In genomic region chr19:33194884-33195710, GRCh38 we compare ENCODE assay signal across 8 cellular contexts. TPM values are rescaled to one million over a fixed set of nuclear protein-coding genes. Genes with fewer than 3 reads are reported as not detected.
DNase-seq lines count a peak whose midpoint lies in the region; ATAC-seq and TF ChIP-seq lines count a peak whose summit lies in the region.

No MANE protein-coding gene starts in this region.

- H3K9ac ChIP-seq in ES-I3 (ENCODE audit: low read depth, low read length) (peak overlapping the region; percentile 67), neuronal stem cell (ENCODE audit: low read depth, low read length, poor library complexity) (peak overlapping the region; percentile 68)

- peak overlapping the region; percentile 49 for H2AK5ac ChIP-seq in neuronal stem cell (ENCODE audit: low read depth, low read length)

- no peak overlapping the region for H2BK12ac ChIP-seq in neuronal stem cell (ENCODE audit: low read length)

- H3K79me1 ChIP-seq in neuronal stem cell (ENCODE audit: low read depth, low read length) = peaks cover 3% of the 10 kb centered on the region

- H2BK120ac ChIP-seq in neuronal stem cell (ENCODE audit: low read depth, low read length) = no peak overlapping the region

- H2AFZ ChIP-seq in neuronal stem cell (ENCODE audit: low read length) = peak overlapping the region; percentile 92

- peak overlapping the region; percentile 67 for H2BK15ac ChIP-seq in neuronal stem cell (ENCODE audit: low read length)

- no peak for TF ChIP-seq CTCF in fibroblast of mammary gland (conservative IDR thresholded peaks at IDR 0.05; ENCODE audit: control insufficient read depth, insufficient read depth, low read depth, low read length)

- H3K9me3 ChIP-seq in ES-I3 (ENCODE audit: control insufficient read depth, insufficient read depth, low read length) (no peaks in the 10 kb centered on the region), neuronal stem cell (replicated peaks in 1 of 2; ENCODE audit: control insufficient read depth in 2 of 2, insufficient read depth in 1 of 2, low read depth in 1 of 2, low read length in 2 of 2) (no peaks in the 10 kb centered on the region)

- DNase-seq in fibroblast of mammary gland (ENCODE audit: low read depth) (peak; percentile 62), neuronal stem cell (ENCODE audit: low spot score) (no peak), SKM-1 (lab: John Stamatoyannopoulos, UW; ENCODE audit: unreplicated experiment) (no peak), GM19240 (ENCODE audit: insufficient read length, low spot score) (no peak)

- H3K23ac ChIP-seq in neuronal stem cell (ENCODE audit: low read depth, low read length, poor library complexity) = peak overlapping the region; percentile 44

- H3K27me3 ChIP-seq in neuronal stem cell (ENCODE audit: control insufficient read depth in 3 of 3, insufficient read depth in 3 of 3, low read depth in 1 of 3, low read length in 3 of 3) = peaks cover 0 to 3% (median 0%) of the 10 kb centered on the region in 3 experiments

- ATAC-seq in GM21381 (IDR thresholded peaks at IDR 0.05; ENCODE audit: unreplicated experiment) (no peak), GM19035 (IDR thresholded peaks at IDR 0.05; ENCODE audit: unreplicated experiment) (no peak)

- H3K4me2 ChIP-seq in neuronal stem cell (ENCODE audit: insufficient read depth, low read length, poor library complexity, severe bottlenecking) = peak overlapping the region; percentile 89

- no CpG with 5 or more reads among the region's 50 CpGs for WGBS in neuronal stem cell (ENCODE audit: extremely low coverage in 2 of 2, insufficient read length in 2 of 2, insufficient replicate concordance in 1 of 2), 2 donors

- no peak overlapping the region for H2BK5ac ChIP-seq in neuronal stem cell (ENCODE audit: low read length)

- H3K14ac ChIP-seq in neuronal stem cell (ENCODE audit: low read length) = peak overlapping the region; percentile 21

- no peak overlapping the region for H4K91ac ChIP-seq in neuronal stem cell (ENCODE audit: low read depth, low read length, poor library complexity)

- H3K4me3 ChIP-seq in fibroblast of mammary gland (ENCODE audit: control insufficient read depth, low read depth, low read length) = peak overlapping the region; percentile 55
- H3K4me3 ChIP-seq in neuronal stem cell (ENCODE audit: low read length in 2 of 2) = peak overlapping the region; percentile 72 to 90

- H3K27ac ChIP-seq in neuronal stem cell (replicated peaks; ENCODE audit: low read length) = no peak overlapping the region

- no peak overlapping the region for H4K8ac ChIP-seq in neuronal stem cell (ENCODE audit: low read depth, low read length)

- no peak overlapping the region for H3K4ac ChIP-seq in neuronal stem cell (ENCODE audit: low read length)

- H3K4me1 ChIP-seq in ES-I3 (ENCODE audit: insufficient read depth, low read length) (no peaks in the 10 kb centered on the region), neuronal stem cell (ENCODE audit: control insufficient read depth in 2 of 2, insufficient read depth in 1 of 2, low read depth in 1 of 2, low read length in 2 of 2) (peaks cover 3 to 8% of the 10 kb centered on the region in 2 donors)

- H3K18ac ChIP-seq in neuronal stem cell (ENCODE audit: low read length) = peak overlapping the region; percentile 82

- H3K36me3 ChIP-seq in ES-I3 (ENCODE audit: insufficient read depth, low read length) (no peaks in the 10 kb centered on the region), neuronal stem cell (replicated peaks in 1 of 2; ENCODE audit: control insufficient read depth in 2 of 2, insufficient read depth in 2 of 2, low read length in 2 of 2) (peaks cover 14 to 38% of the 10 kb centered on the region in 2 donors)

TF ChIP-seq in PFSK-1, 5 proteins besides CTCF, POLR2A, EP300 and RAD21:
- TF ChIP-seq SIN3A (IDR thresholded peaks at IDR 0.05; ENCODE audit: borderline replicate concordance, insufficient read depth, low read length) (0 out of 2 replicates have a peak, but pooled peaks have one; percentile 35), REST (IDR thresholded peaks at IDR 0.05; ENCODE audit: insufficient read depth in 1 of 2, low read depth in 2 of 2, low read length in 2 of 2) (0 out of 4 replicates have a peak, but pooled peaks of 1 of the 2 experiments have one; percentile 29), FOXP2 (optimal IDR thresholded peaks at IDR 0.05; ENCODE audit: borderline replicate concordance, extremely low read depth, extremely low read length, insufficient read depth) (no peak)

RNA-seq across cellular contexts. Expression of gene LRP3, which starts 1.0 kb away (rescaled TPM):
- 39.8 TPM for polyA plus RNA-seq in PFSK-1 (2012; ENCODE audit: insufficient read length, low read depth)
- 42.5 TPM for polyA plus RNA-seq in neuronal stem cell (2013, experiment 1 of 2)
- polyA plus RNA-seq in neuronal stem cell (2013, experiment 2 of 2) = 38.5 TPM

RNA-seq across cellular contexts. Expression of gene SLC7A10, which starts 30.6 kb away (rescaled TPM):
- 2.4 TPM for polyA plus RNA-seq in PFSK-1 (2012; ENCODE audit: insufficient read length, low read depth)
- 1.1 TPM for polyA plus RNA-seq in neuronal stem cell (2013, experiment 1 of 2)
- 0.97 TPM for polyA plus RNA-seq in neuronal stem cell (2013, experiment 2 of 2)
